In genomic region chr10:4633776-4634175, GRCh38 we compare ENCODE assay signal across 35 cellular contexts.
"Had no signal": no experiment of that assay in that cellular context is flagged by ENCODE, and none has a peak within 500 bp of the region (broad histone marks: within the 10 kb centered on the region; RNA-seq: fewer than 3 reads in every experiment).

No MANE protein-coding gene starts in this region.

- H3K4me1 Mint-ChIP-seq: activated naive CD4-positive, alpha-beta T cell treated with anti-CD3 and anti-CD28 coated beads, Interleukin-2, amount 10 ng/mL, durations not matched to agents 7 days and 5 days; T-helper 17 cell had no signal

- H3K27ac ChIP-seq: body of pancreas, cardiac muscle cell, coronary artery, epithelial cell of prostate, esophagus squamous epithelium, gastroesophageal sphincter, WERI-Rb-1 had no signal

- H3K27ac Mint-ChIP-seq: activated B cell treated with CpG ODN at 0.5 μM for 24 hours; activated CD8-positive, alpha-beta T cell treated with anti-CD3 and anti-CD28 coated beads for 36 hours; activated naive CD4-positive, alpha-beta T cell treated with anti-CD3 and anti-CD28 coated beads, Interleukin-2, amount 10 ng/mL, durations not matched to agents 7 days and 5 days; activated naive CD8-positive, alpha-beta T cell; activated T-helper 1 cell treated with anti-CD3 and anti-CD28 coated beads, Interleukin-12 subunit alpha, Interleukin-12 subunit beta, Interleukin-2, Interleukin-4 antibody, amounts not matched to agents 30 ng/mL and 10 ng/mL and 1 ng/mL, durations not matched to agents 14 hours and 24 hours and 36 hours; activated T-helper 2 cell treated with anti-CD3 and anti-CD28 coated beads, Interferon-gamma antibody, Interleukin-2, Interleukin-4, amounts not matched to agents 10 μg/mL and 5 μg/mL and 100 μg/mL, durations not matched to agents 14 hours and 24 hours and 36 hours; dendritic cell treated with granulocyte-macrophage colony-stimulating factor and Interleukin-4, amounts not matched to agents 40 ng/mL and 50 ng/mL, for 4 days; effector memory CD8-positive, alpha-beta T cell; T-helper 17 cell; T-helper 2 cell treated with Interferon-gamma antibody and Interleukin-4, amounts not matched to agents 5 μg/mL and 100 μg/mL, for 36 hours had no signal

- H3K4me3 Mint-ChIP-seq: activated B cell treated with CpG ODN at 0.5 μM for 24 hours; activated CD8-positive, alpha-beta T cell treated with anti-CD3 and anti-CD28 coated beads for 36 hours; activated naive CD4-positive, alpha-beta T cell treated with anti-CD3 and anti-CD28 coated beads, Interleukin-2, amount 10 ng/mL, durations not matched to agents 7 days and 5 days; activated naive CD8-positive, alpha-beta T cell; activated T-helper 1 cell treated with anti-CD3 and anti-CD28 coated beads, Interleukin-12 subunit alpha, Interleukin-12 subunit beta, Interleukin-2, Interleukin-4 antibody, amounts not matched to agents 30 ng/mL and 10 ng/mL and 1 ng/mL, durations not matched to agents 14 hours and 24 hours and 36 hours; dendritic cell treated with granulocyte-macrophage colony-stimulating factor and Interleukin-4, amounts not matched to agents 40 ng/mL and 50 ng/mL, for 4 days; effector memory CD8-positive, alpha-beta T cell; T-helper 17 cell; T-helper 2 cell treated with Interferon-gamma antibody and Interleukin-4, amounts not matched to agents 5 μg/mL and 100 μg/mL, for 36 hours had no signal

- H3K4me3 ChIP-seq: body of pancreas, cardiac muscle cell, coronary artery, esophagus squamous epithelium, gastroesophageal sphincter had no signal

- DNase-seq: activated B cell treated with CpG ODN at 0.5 μM for 24 hours; activated CD4-positive, alpha-beta T cell treated with anti-CD3 and anti-CD28 coated beads for 48 hours; activated CD4-positive, alpha-beta T cell treated with anti-CD3 and anti-CD28 coated beads, Interleukin-2, amount 50 U/mL, for 1 hour; activated CD4-positive, alpha-beta T cell treated with anti-CD3 and anti-CD28 coated beads, Interleukin-2, amount 50 U/mL, for 48 hours; activated CD8-positive, alpha-beta memory T cell treated with anti-CD3 and anti-CD28 coated beads for 24 hours; activated CD8-positive, alpha-beta memory T cell treated with anti-CD3 and anti-CD28 coated beads, Interleukin-2, amount 50 U/mL, for 4 hours; activated CD8-positive, alpha-beta T cell treated with anti-CD3 and anti-CD28 coated beads for 36 hours; activated effector memory CD4-positive, alpha-beta T cell treated with anti-CD3 and anti-CD28 coated beads, Interleukin-2, amount 50 U/mL, for 16 hours; activated naive CD4-positive, alpha-beta T cell treated with anti-CD3 and anti-CD28 coated beads, Interleukin-2, amount 10 ng/mL, durations not matched to agents 7 days and 5 days; activated T-cell treated with anti-CD3 and anti-CD28 coated beads, Interleukin-2, amount 50 U/mL, for 1 hour; activated T-cell treated with anti-CD3 and anti-CD28 coated beads, Interleukin-2, amount 50 U/mL, for 48 hours; amygdala; aorta; body of pancreas; central memory CD4-positive, alpha-beta T cell; cerebellar nuclear complex; effector CD4-positive, alpha-beta T cell; effector memory CD8-positive, alpha-beta T cell; esophagus squamous epithelium; foreskin melanocyte; SW 1271; T-helper 1 cell; T-helper 17 cell; T1000; WERI-Rb-1 had no signal

- H3K27me3 Mint-ChIP-seq: activated B cell treated with CpG ODN at 0.5 μM for 24 hours; activated naive CD4-positive, alpha-beta T cell treated with anti-CD3 and anti-CD28 coated beads, Interleukin-2, amount 10 ng/mL, durations not matched to agents 7 days and 5 days; activated naive CD8-positive, alpha-beta T cell; dendritic cell treated with granulocyte-macrophage colony-stimulating factor and Interleukin-4, amounts not matched to agents 40 ng/mL and 50 ng/mL, for 4 days; T-helper 17 cell had no signal

- H3K4me1 ChIP-seq: body of pancreas, esophagus squamous epithelium had no signal

- H3K36me3 ChIP-seq: cardiac muscle cell, esophagus squamous epithelium, gastroesophageal sphincter, WERI-Rb-1 had no signal

- H3K36me3 Mint-ChIP-seq: activated naive CD4-positive, alpha-beta T cell treated with anti-CD3 and anti-CD28 coated beads, Interleukin-2, amount 10 ng/mL, durations not matched to agents 7 days and 5 days; activated naive CD8-positive, alpha-beta T cell had no signal

- H3K9me3 Mint-ChIP-seq: activated B cell treated with CpG ODN at 0.5 μM for 24 hours; activated CD8-positive, alpha-beta T cell treated with anti-CD3 and anti-CD28 coated beads for 36 hours; activated naive CD4-positive, alpha-beta T cell treated with anti-CD3 and anti-CD28 coated beads, Interleukin-2, amount 10 ng/mL, durations not matched to agents 7 days and 5 days; activated T-helper 1 cell treated with anti-CD3 and anti-CD28 coated beads, Interleukin-12 subunit alpha, Interleukin-12 subunit beta, Interleukin-2, Interleukin-4 antibody, amounts not matched to agents 30 ng/mL and 10 ng/mL and 1 ng/mL, durations not matched to agents 14 hours and 24 hours and 36 hours; activated T-helper 2 cell treated with anti-CD3 and anti-CD28 coated beads, Interferon-gamma antibody, Interleukin-2, Interleukin-4, amounts not matched to agents 10 μg/mL and 5 μg/mL and 100 μg/mL, durations not matched to agents 14 hours and 24 hours and 36 hours; effector memory CD8-positive, alpha-beta T cell; T-helper 2 cell treated with Interferon-gamma antibody and Interleukin-4, amounts not matched to agents 5 μg/mL and 100 μg/mL, for 36 hours had no signal

- H3K27me3 ChIP-seq: body of pancreas, cardiac muscle cell, esophagus squamous epithelium, gastroesophageal sphincter had no signal

- ATAC-seq: activated CD4-positive, CD25-positive, alpha-beta regulatory T cell treated with anti-CD3 and anti-CD28 coated beads, Interleukin-2, amount 50 U/mL, for 24 hours; activated CD8-positive, alpha-beta T cell treated with anti-CD3 and anti-CD28 coated beads for 36 hours; body of pancreas; effector memory CD8-positive, alpha-beta T cell; gastroesophageal sphincter; T-helper 17 cell had no signal

- H3K9me3 ChIP-seq: body of pancreas, esophagus squamous epithelium, gastroesophageal sphincter had no signal
